7 cellular contexts compared by ENCODE assay signal in genomic region chr9:13815001-13815400, GRCh38.
"Had no signal": no experiment of that assay in that cellular context is flagged by ENCODE, and none has a peak within 500 bp of the region (broad histone marks: within the 10 kb centered on the region; RNA-seq: fewer than 3 reads in every experiment).

No MANE protein-coding gene starts in this region.

- H3K4me3 Mint-ChIP-seq: HFFc6 had no signal

- H3K27ac Mint-ChIP-seq: HFFc6 had no signal

- ATAC-seq: HCT116, K562 had no signal

- H3K9me3 Mint-ChIP-seq: HFFc6 had no signal

- H3K27ac ChIP-seq: GM23248 had no signal

- DNase-seq: GM23248, GOT3, H7, HFFc6, IMR-90 had no signal
